Comparison of ENCODE assay signal across 8 cellular contexts in the genomic region with DNA sequence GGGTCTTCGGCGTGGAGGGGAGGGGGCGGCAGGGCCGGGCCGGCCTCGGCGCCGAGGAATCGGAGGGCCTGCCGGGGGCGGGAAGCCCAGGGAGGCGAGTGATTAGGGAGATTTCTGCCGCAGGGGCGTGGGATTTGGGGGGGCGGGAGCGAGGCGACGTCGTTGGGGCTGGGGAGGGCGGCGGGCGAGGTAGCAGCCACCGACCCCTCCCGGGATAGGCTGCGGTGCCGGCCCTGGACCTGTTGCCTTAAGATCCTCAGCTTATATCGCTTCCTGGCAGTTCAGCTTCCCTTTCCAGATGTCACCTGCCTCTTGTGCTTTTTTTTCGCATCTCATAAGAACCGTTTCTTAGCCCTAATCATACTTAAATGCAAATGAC. TPM values are rescaled to one million over a fixed set of nuclear protein-coding genes. Genes with fewer than 3 reads are reported as not detected.
DNase-seq lines count a peak whose midpoint lies in the region; ATAC-seq, FAIRE-seq and TF ChIP-seq lines count a peak whose summit lies in the region.

No MANE protein-coding gene starts in this region.

- POLR2A ChIA-PET in A549 (lab: Yijun Ruan, JAX), result interaction anchor here (1.4 kb wide), 1 partner anchor 24 kb away, joined by 7 read pairs; no protein-coding TSS in a partner anchor

- no peak overlapping the region for H2AFZ ChIP-seq in OCI-LY1 (ENCODE audit: low read length)

- H3K4me1 ChIP-seq in A549 (peaks cover 39% of the 10 kb centered on the region), OCI-LY1 (ENCODE audit: insufficient read depth, low read length, severe bottlenecking) (peaks cover 14% of the 10 kb centered on the region), right lobe of liver (peaks cover 0 to 29% (median 12%) of the 10 kb centered on the region in 4 donors), tibial artery (peaks cover 0 to 28% (median 14%) of the 10 kb centered on the region in 4 donors)

- no peak for FAIRE-seq in A549 (lab: Jason Lieb, UNC)

- no peaks in the 10 kb centered on the region for H3F3A ChIP-seq in OCI-LY1 (ENCODE audit: insufficient read depth, low read length)

- TF ChIP-seq POLR2A in A549 (IDR thresholded peaks at IDR 0.05; ENCODE audit: low read length) (no peak), right lobe of liver (IDR thresholded peaks at IDR 0.05) (no peak)

- peak overlapping the region; percentile 87 for H3K4me2 ChIP-seq in A549
- peak overlapping the region; percentile 75 for H3K4me2 ChIP-seq in OCI-LY1 (ENCODE audit: low read length)

- ATAC-seq in A549 (peak; percentile 11 to 12; a peak in 2 of 6 replicates), right lobe of liver (peak in 3 of 4 donors; percentile 2 to 3 (median 2)), GM18868 (IDR thresholded peaks at IDR 0.05; ENCODE audit: unreplicated experiment) (no peak)

- WGBS in A549 (ENCODE audit: missing lambda C conversion rate), result under 1% methylated on average over 11 of the region's 29 CpGs
- 0% methylated on average over 3 of the region's 29 CpGs for WGBS in right lobe of liver (ENCODE audit: insufficient coverage, low coverage, low lambda C conversion rate, missing lambda C conversion rate)

- peaks cover 10% of the 10 kb centered on the region; the same call in 1 of the 2 replicates for H4K20me1 ChIP-seq in OCI-LY1 (ENCODE audit: insufficient read depth, low read length)

- peaks cover 10% of the 10 kb centered on the region for H3K79me2 ChIP-seq in OCI-LY1 (ENCODE audit: insufficient read depth, low read length)

- H3K9ac ChIP-seq in OCI-LY1 (ENCODE audit: low read length), result peak overlapping the region; percentile 76

- no peak for TF ChIP-seq CTCF in A549 (IDR thresholded peaks at IDR 0.05)
- TF ChIP-seq CTCF in GM12875 (IDR thresholded peaks at IDR 0.05; ENCODE audit: borderline replicate concordance, insufficient read depth, low read depth, low read length), result no peak
- TF ChIP-seq CTCF in OCI-LY1 (IDR thresholded peaks at IDR 0.05; ENCODE audit: low read length), result no peak
- TF ChIP-seq CTCF in cardiac fibroblast (IDR thresholded peaks at IDR 0.05; ENCODE audit: low read depth, low read length), result no peak
- TF ChIP-seq CTCF in right lobe of liver (IDR thresholded peaks at IDR 0.05), result no peak
- TF ChIP-seq CTCF in tibial artery (IDR thresholded peaks at IDR 0.05), result no peak

- H3K27me3 ChIP-seq in OCI-LY1 (ENCODE audit: insufficient read depth, low read length), result peaks cover 3% of the 10 kb centered on the region; the same call in 1 of the 2 replicates
- H3K27me3 ChIP-seq in right lobe of liver, result no peaks in the 10 kb centered on the region
- peaks cover 0 to 4% of the 10 kb centered on the region in 2 donors for H3K27me3 ChIP-seq in tibial artery

- TF ChIP-seq RAD21 in A549 (conservative IDR thresholded peaks at IDR 0.05 in 1 of 2, IDR thresholded peaks at IDR 0.05 in 1 of 2), result no peak

- CTCF ChIA-PET in A549 (lab: Yijun Ruan, JAX), result interaction anchor here (0.9 to 2.1 kb wide), 7 partner anchors 15 to 86 kb away, joined by 3 to 13 read pairs (median 4); no protein-coding TSS in a partner anchor

- intact Hi-C loops in right lobe of liver (cut with DNase I) (loop anchor here (10.0 kb wide), 2 partner anchors 47 to 83 kb away; no protein-coding TSS in a partner anchor), tibial artery (cut with DNase I; ENCODE audit: low total_unique reads) (loop anchor here (2.0 kb wide), 1 partner anchor 61 kb away; no protein-coding TSS in a partner anchor)

- no peaks in the 10 kb centered on the region for H3K9me2 ChIP-seq in OCI-LY1 (ENCODE audit: low read depth, low read length)

- H3K9me3 ChIP-seq in A549, result peaks cover 4% of the 10 kb centered on the region; the same call in 1 of the 3 replicates
- peaks cover 2% of the 10 kb centered on the region; the same call in 1 of the 2 replicates for H3K9me3 ChIP-seq in OCI-LY1 (ENCODE audit: low read length)
- no peaks in the 10 kb centered on the region for H3K9me3 ChIP-seq in right lobe of liver
- H3K9me3 ChIP-seq in tibial artery, result peaks cover 0 to 4% (median 0%) of the 10 kb centered on the region in 3 donors

- peak overlapping the region; percentile 86 to 91 for H3K27ac ChIP-seq in A549
- no peak overlapping the region for H3K27ac ChIP-seq in OCI-LY1 (ENCODE audit: low read depth, low read length, poor library complexity, severe bottlenecking)
- peak overlapping the region in 2 of 3 donors; percentile 77 to 81 for H3K27ac ChIP-seq in right lobe of liver
- H3K27ac ChIP-seq in tibial artery, result peak overlapping the region; percentile 83 to 85

- no peak for TF ChIP-seq EP300 in A549 (IDR thresholded peaks at IDR 0.05)

- H3K4me3 ChIP-seq in A549 (peak overlapping the region; percentile 90), GM12875 (ENCODE audit: low read depth, low read length) (peak overlapping the region; percentile 99), OCI-LY1 (ENCODE audit: low read depth, low read length, poor library complexity, severe bottlenecking) (peak overlapping the region; percentile 84), cardiac fibroblast (replicated peaks in 1 of 2; ENCODE audit: low read depth in 2 of 2, low read length in 2 of 2) (peak overlapping the region; percentile 80 to 86), right lobe of liver (peak overlapping the region; percentile 97 to 98 (median 98)), tibial artery (peak overlapping the region; percentile 92 to 93)

- DNase-seq in A549 (ENCODE audit: low read depth in 1 of 2, low spot score in 1 of 2), result peak in 1 of 2 experiments; percentile 19
- peak; percentile 8 to 12 for DNase-seq in cardiac fibroblast (ENCODE audit: low read depth in 2 of 2)
- no peak for DNase-seq in right lobe of liver
- DNase-seq in tibial artery, result no peak
- DNase-seq in cerebellar nuclear complex (lab: John Stamatoyannopoulos, UW), result no peak

- H3K36me3 ChIP-seq in OCI-LY1 (ENCODE audit: insufficient read depth, low read length) (no peaks in the 10 kb centered on the region), right lobe of liver (no peaks in the 10 kb centered on the region), tibial artery (no peaks in the 10 kb centered on the region)

TF ChIP-seq in A549, 52 proteins besides CTCF, POLR2A, EP300 and RAD21:
- TF ChIP-seq, protein P1, sequence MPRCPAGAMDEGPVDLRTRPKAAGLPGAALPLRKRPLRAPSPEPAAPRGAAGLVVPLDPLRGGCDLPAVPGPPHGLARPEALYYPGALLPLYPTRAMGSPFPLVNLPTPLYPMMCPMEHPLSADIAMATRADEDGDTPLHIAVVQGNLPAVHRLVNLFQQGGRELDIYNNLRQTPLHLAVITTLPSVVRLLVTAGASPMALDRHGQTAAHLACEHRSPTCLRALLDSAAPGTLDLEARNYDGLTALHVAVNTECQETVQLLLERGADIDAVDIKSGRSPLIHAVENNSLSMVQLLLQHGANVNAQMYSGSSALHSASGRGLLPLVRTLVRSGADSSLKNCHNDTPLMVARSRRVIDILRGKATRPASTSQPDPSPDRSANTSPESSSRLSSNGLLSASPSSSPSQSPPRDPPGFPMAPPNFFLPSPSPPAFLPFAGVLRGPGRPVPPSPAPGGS (IDR thresholded peaks at IDR 0.05), result no peak
- TF ChIP-seq CBX2 (IDR thresholded peaks at IDR 0.05; ENCODE audit: borderline replicate concordance, low read depth) (no peak), RARB (CRISPR knock-in tag; IDR thresholded peaks at IDR 0.05) (no peak), ZC3H11A (IDR thresholded peaks at IDR 0.05) (no peak), BHLHE40 (IDR thresholded peaks at IDR 0.05; ENCODE audit: low read depth, low read length) (no peak), POLR2AphosphoS2 (conservative IDR thresholded peaks at IDR 0.05; ENCODE audit: low read length) (no peak), ESRRA (IDR thresholded peaks at IDR 0.05; ENCODE audit: borderline replicate concordance, low read length) (no peak), RFX5 (IDR thresholded peaks at IDR 0.05) (no peak), HEYL (CRISPR knock-in tag; IDR thresholded peaks at IDR 0.05) (no peak)
- TF ChIP-seq, protein P2, sequence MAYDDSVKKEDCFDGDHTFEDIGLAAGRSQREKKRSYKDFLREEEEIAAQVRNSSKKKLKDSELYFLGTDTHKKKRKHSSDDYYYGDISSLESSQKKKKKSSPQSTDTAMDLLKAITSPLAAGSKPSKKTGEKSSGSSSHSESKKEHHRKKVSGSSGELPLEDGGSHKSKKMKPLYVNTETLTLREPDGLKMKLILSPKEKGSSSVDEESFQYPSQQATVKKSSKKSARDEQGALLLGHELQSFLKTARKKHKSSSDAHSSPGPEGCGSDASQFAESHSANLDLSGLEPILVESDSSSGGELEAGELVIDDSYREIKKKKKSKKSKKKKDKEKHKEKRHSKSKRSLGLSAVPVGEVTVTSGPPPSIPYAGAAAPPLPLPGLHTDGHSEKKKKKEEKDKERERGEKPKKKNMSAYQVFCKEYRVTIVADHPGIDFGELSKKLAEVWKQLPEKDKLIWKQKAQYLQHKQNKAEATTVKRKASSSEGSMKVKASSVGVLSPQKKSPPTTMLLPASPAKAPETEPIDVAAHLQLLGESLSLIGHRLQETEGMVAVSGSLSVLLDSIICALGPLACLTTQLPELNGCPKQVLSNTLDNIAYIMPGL (CRISPR knock-in tag; IDR thresholded peaks at IDR 0.05; ENCODE audit: borderline replicate concordance), result no peak

RNA-seq across cellular contexts. Expression of a gene that starts 0.6 kb away (rescaled TPM):
- 13.0 and 14.9 TPM in 2 replicates for polyA plus RNA-seq in A549 (2011; rRNA removed)
- polyA plus RNA-seq in A549 (2012; cell fraction: cytosol; rRNA removed), result 6.5 and 8.7 TPM in 2 replicates
- 16.3 and 18.7 TPM in 2 replicates for polyA plus RNA-seq in A549 (2012; cell fraction: nucleus; rRNA removed)
- 6.9 to 7.9 TPM (median 7.7 TPM) in 3 replicates for polyA plus RNA-seq in A549 (2017; fragmentation: RNase III; extraction: RNeasy Plus Mini Kit Qiagen cat#74134 plus additional on column Dnase treatment)
- 20.5 and 20.9 TPM in 2 replicates for polyA minus RNA-seq in A549 (2011; rRNA and poly(A)+ RNA removed)
- total RNA-seq in right lobe of liver, result 10 to 100 TPM in 5 of 6 experiments, 1 to 10 TPM in 1; 9.4 to 16.7 (median 13.9) TPM

Comparison
In these comparisons a context has a peak if more than half of its experiments do, and no peak if none do; other contexts are left out.
1. DNase-seq: peak in cardiac fibroblast (2 of 2); none in right lobe of liver (0 of 3), tibial artery (0 of 2) and cerebellar nuclear complex (0 of 2).
2. Peak in every context shown above with its lines, with median percentiles within 50 percentile points of each other: H3K4me3 ChIP-seq.